In the genomic region with DNA sequence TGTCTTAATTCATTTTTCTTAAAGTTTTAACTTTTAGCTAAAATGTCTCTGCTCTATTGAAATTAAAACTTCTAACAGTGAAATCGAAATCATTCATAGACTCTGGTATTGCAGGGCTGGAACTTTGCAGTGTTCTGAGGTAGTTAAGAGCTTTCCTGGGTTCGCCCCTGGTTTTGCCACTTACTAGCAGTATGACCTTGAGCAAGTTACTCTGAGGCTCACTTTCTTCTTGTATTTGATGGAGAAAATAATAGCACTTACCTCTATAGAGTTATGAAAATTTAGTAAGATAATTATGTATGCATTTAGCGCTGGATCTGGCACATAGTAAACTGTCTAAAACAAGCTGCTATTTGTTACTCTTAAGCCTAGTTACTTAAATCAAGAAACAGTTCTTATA, we compare ENCODE assay signal across 8 cellular contexts. TPM values are rescaled to one million over a fixed set of nuclear protein-coding genes. Genes with fewer than 3 reads are reported as not detected.
DNase-seq lines count a peak whose midpoint lies in the region; ATAC-seq and TF ChIP-seq lines count a peak whose summit lies in the region.

No MANE protein-coding gene starts in this region.

- H3K4me3 ChIP-seq in GM08714 (ENCODE audit: low read length), result peak overlapping the region; percentile 92
- peak overlapping the region; percentile 84 to 90 for H3K4me3 ChIP-seq in Panc1 (ENCODE audit: low read depth in 2 of 2, low read length in 2 of 2)
- H3K4me3 ChIP-seq in epithelial cell of proximal tubule (ENCODE audit: low read depth, low read length), result peak overlapping the region; percentile 85
- peak overlapping the region; percentile 95 for H3K4me3 ChIP-seq in psoas muscle

- POLR2A ChIA-PET in Panc1 (lab: Charles Lee), result no interaction called here

- H3K36me3 ChIP-seq in Panc1 (ENCODE audit: control insufficient read depth, insufficient read depth, low read length), result no peaks in the 10 kb centered on the region; the same call in 1 of the 2 replicates
- no peaks in the 10 kb centered on the region for H3K36me3 ChIP-seq in psoas muscle (ENCODE audit: insufficient read depth in 1 of 2, low read depth in 1 of 2)

- intact Hi-C loops in Panc1 (cut with micrococcal nuclease; ENCODE audit: unreplicated experiment) (no loop called here), psoas muscle (cut with DNase I) (loop anchor here in 1 of 2 donors (5.0 kb wide), 2 partner anchors 34 to 431 kb away; a partner anchor contains a TSS)

- DNase-seq in Panc1 (ENCODE audit: low read depth, low spot score) (no peak), epithelial cell of proximal tubule (ENCODE audit: low read depth) (no peak), psoas muscle (no peak), HuH-7 (ENCODE audit: low spot score) (no peak), DMS153 treated with DMSO at 0.1 percent for 48 hours (lab: John Stamatoyannopoulos, UW; ENCODE audit: unreplicated experiment) (no peak)

- H3K27ac ChIP-seq in Panc1 (ENCODE audit: low read length) (peak overlapping the region; percentile 48), psoas muscle (peak overlapping the region; percentile 98)

- 20 to 28% (median 25%) methylated on average over 3 of the region's 3 CpGs for WGBS in psoas muscle, 3 donors

- no peaks in the 10 kb centered on the region for H3K27me3 ChIP-seq in Panc1 (ENCODE audit: control insufficient read depth, insufficient read depth, low read length)
- H3K27me3 ChIP-seq in psoas muscle (ENCODE audit: insufficient read depth in 3 of 3, low read length in 2 of 3), result no peaks in the 10 kb centered on the region

- no TSS peak for BruUV-seq in Panc1 (replicated peaks; lab: Mats Ljungman, UMichigan)

- CTCF ChIA-PET in Panc1 (lab: Charles Lee), result interaction anchor here (0.7 kb wide), 1 partner anchor 60 kb away, joined by 8 read pairs; no protein-coding TSS in a partner anchor

- peaks cover 9% of the 10 kb centered on the region; the same call in 1 of the 2 replicates for H3K4me1 ChIP-seq in Panc1 (ENCODE audit: control insufficient read depth, insufficient read depth, low read length)
- H3K4me1 ChIP-seq in psoas muscle, result peaks cover 62% of the 10 kb centered on the region

- ATAC-seq in Panc1 (no peak), psoas muscle (no peak), GM18909 (IDR thresholded peaks at IDR 0.05; ENCODE audit: poor library complexity, unreplicated experiment) (no peak), GM21576 (IDR thresholded peaks at IDR 0.05; ENCODE audit: unreplicated experiment) (no peak)

- H3K9me3 ChIP-seq in Panc1 (ENCODE audit: control insufficient read depth, insufficient read depth, low read depth, low read length), result no peaks in the 10 kb centered on the region
- no peaks in the 10 kb centered on the region for H3K9me3 ChIP-seq in psoas muscle

- in situ Hi-C loops in Panc1 (cut with HindIII; ENCODE audit: low pct_unique_long_range_greater_than_20kb, low sequenced_read_pairs), result no loop called here

- TF ChIP-seq CTCF in Panc1 (IDR thresholded peaks at IDR 0.05) (no peak), epithelial cell of proximal tubule (conservative IDR thresholded peaks at IDR 0.05; ENCODE audit: low read depth, low read length) (no peak), psoas muscle (IDR thresholded peaks at IDR 0.05) (no peak)

RNA-seq across cellular contexts. Expression of a gene that starts 1.7 kb away (rescaled TPM):
- 53.2 TPM for total RNA-seq in Panc1 (2021; ENCODE audit: unreplicated experiment)
- 26.8 TPM for polyA plus RNA-seq in Panc1 (2012; ENCODE audit: insufficient read length)
- total RNA-seq in epithelial cell of proximal tubule, result 37.1 and 42.8 TPM in 2 replicates
- total RNA-seq in psoas muscle, result 100 to 1,000 TPM; 157 to 204 (median 191) TPM
- polyA plus RNA-seq in psoas muscle, result 100 to 1,000 TPM in 1 of 3 donors, 10 to 100 TPM in 2; 69.5 to 203 (median 79.9) TPM
